Comparison of ENCODE assay signal across 1 cellular context in the genomic region with DNA sequence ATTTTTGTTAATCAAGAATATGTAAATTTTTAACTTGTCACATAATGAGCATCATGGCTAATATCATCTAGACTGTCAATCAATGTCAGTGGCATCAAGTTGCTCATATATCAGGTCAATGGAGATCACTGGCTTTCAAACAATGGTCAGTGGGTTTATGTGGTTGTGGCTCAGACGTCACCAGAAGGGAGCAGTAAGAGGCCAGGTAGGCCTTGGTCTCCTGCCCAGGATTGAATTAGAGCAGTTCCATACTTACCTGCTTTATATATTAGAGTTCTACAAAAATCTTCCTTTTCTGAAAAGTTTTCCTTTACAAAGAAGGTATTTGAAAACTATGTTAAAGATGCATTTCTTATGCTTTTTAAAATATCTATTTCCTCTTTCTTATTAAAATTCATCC.
TF ChIP-seq lines count a peak whose summit lies in the region.

No MANE protein-coding gene starts in this region.

TF ChIP-seq in A549, 52 proteins besides CTCF, POLR2A, EP300 and RAD21 (continued from another document):
- TF ChIP-seq, protein P1, sequence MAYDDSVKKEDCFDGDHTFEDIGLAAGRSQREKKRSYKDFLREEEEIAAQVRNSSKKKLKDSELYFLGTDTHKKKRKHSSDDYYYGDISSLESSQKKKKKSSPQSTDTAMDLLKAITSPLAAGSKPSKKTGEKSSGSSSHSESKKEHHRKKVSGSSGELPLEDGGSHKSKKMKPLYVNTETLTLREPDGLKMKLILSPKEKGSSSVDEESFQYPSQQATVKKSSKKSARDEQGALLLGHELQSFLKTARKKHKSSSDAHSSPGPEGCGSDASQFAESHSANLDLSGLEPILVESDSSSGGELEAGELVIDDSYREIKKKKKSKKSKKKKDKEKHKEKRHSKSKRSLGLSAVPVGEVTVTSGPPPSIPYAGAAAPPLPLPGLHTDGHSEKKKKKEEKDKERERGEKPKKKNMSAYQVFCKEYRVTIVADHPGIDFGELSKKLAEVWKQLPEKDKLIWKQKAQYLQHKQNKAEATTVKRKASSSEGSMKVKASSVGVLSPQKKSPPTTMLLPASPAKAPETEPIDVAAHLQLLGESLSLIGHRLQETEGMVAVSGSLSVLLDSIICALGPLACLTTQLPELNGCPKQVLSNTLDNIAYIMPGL (CRISPR knock-in tag; IDR thresholded peaks at IDR 0.05; ENCODE audit: borderline replicate concordance): no peak
- TF ChIP-seq HOXB13 (CRISPR knock-in tag; IDR thresholded peaks at IDR 0.05; ENCODE audit: low read depth) (no peak), POLR2AphosphoS2 (conservative IDR thresholded peaks at IDR 0.05; ENCODE audit: low read length) (no peak), CHD2 (IDR thresholded peaks at IDR 0.05; ENCODE audit: low read length, partially characterized antibody) (no peak), RFX5 (IDR thresholded peaks at IDR 0.05) (no peak), JUN (IDR thresholded peaks at IDR 0.05) (no peak), REST (IDR thresholded peaks at IDR 0.05) (no peak), HDAC2 (IDR thresholded peaks at IDR 0.05) (no peak), CHD4 (IDR thresholded peaks at IDR 0.05; ENCODE audit: borderline replicate concordance) (no peak), BHLHE40 (IDR thresholded peaks at IDR 0.05; ENCODE audit: low read depth, low read length) (no peak)
- TF ChIP-seq, protein P2, sequence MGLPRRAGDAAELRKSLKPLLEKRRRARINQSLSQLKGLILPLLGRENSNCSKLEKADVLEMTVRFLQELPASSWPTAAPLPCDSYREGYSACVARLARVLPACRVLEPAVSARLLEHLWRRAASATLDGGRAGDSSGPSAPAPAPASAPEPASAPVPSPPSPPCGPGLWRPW (IDR thresholded peaks at IDR 0.05): no peak
